In genomic region chr2:83528746-83529145, GRCh38 we compare ENCODE assay signal across 13 cellular contexts.
DNase-seq lines count a peak whose midpoint lies in the region; TF ChIP-seq lines count a peak whose summit lies in the region.
"Had no signal": no experiment of that assay in that cellular context is flagged by ENCODE, and none has a peak within 500 bp of the region (broad histone marks: within the 10 kb centered on the region; RNA-seq: fewer than 3 reads in every experiment).

No MANE protein-coding gene starts in this region.

- H3K27me3 ChIP-seq in neural cell (ENCODE audit: insufficient read depth, low read depth, low read length): no peaks in the 10 kb centered on the region
- H3K27me3 ChIP-seq in prostate gland (replicated peaks; ENCODE audit: insufficient read depth): no peaks in the 10 kb centered on the region
- H3K27me3 ChIP-seq: BLaER1 had no signal

- H3K36me3 ChIP-seq in neural cell (ENCODE audit: insufficient read depth, low read length) (no peaks in the 10 kb centered on the region), prostate gland (no peaks in the 10 kb centered on the region)
- H3K36me3 ChIP-seq: BLaER1, HAP-1 had no signal

- no peak overlapping the region for H3K4me3 Mint-ChIP-seq in brain
- H3K4me3 Mint-ChIP-seq: CD8-positive, alpha-beta T cell had no signal

- H3K9me2 ChIP-seq in neural cell (ENCODE audit: insufficient read depth, low read length): no peaks in the 10 kb centered on the region

- no peak overlapping the region for H3K9ac ChIP-seq in neural cell (ENCODE audit: low read length)
- H3K9ac ChIP-seq: BLaER1, GM23248 had no signal

- H4K20me1 ChIP-seq in neural cell (ENCODE audit: insufficient read depth): no peaks in the 10 kb centered on the region
- H4K20me1 ChIP-seq: BLaER1 had no signal

- DNase-seq in NCI-H2107 treated with DMSO at 0.1 percent for 48 hours (lab: John Stamatoyannopoulos, UW; ENCODE audit: unreplicated experiment): peak; percentile 6
- no peak for DNase-seq in NCI-H2107 (lab: John Stamatoyannopoulos, UW)
- no peak for DNase-seq in ureter (ENCODE audit: low spot score)
- DNase-seq in prostate gland (ENCODE audit: low spot score): no peak
- no peak for DNase-seq in head of caudate nucleus
- DNase-seq: 8988T; Calu3; CD8-positive, alpha-beta T cell; GM23248 had no signal

- TF ChIP-seq CTCF in brain (conservative IDR thresholded peaks at IDR 0.05) (no peak), neural cell (IDR thresholded peaks at IDR 0.05; ENCODE audit: poor library complexity, severe bottlenecking) (no peak), prostate gland (IDR thresholded peaks at IDR 0.05) (no peak)

- H3K4me1 ChIP-seq in prostate gland (replicated peaks): no peaks in the 10 kb centered on the region
- H3K4me1 ChIP-seq: BLaER1 had no signal

- TF ChIP-seq POLR2A in prostate gland (IDR thresholded peaks at IDR 0.05): no peak

- intact Hi-C loops in prostate gland (cut with DNase I) (no loop called here), head of caudate nucleus (cut with DNase I) (no loop called here)

- H3K27ac ChIP-seq in neural cell (ENCODE audit: low read length) (peak overlapping the region; percentile 8), prostate gland (no peak overlapping the region)
- H3K27ac ChIP-seq: BLaER1, GM23248 had no signal

- H3K4me3 ChIP-seq in neural cell (ENCODE audit: low read length): peak overlapping the region; percentile 36
- no peak overlapping the region for H3K4me3 ChIP-seq in prostate gland
- H3K4me3 ChIP-seq: BLaER1, GM23248, HAP-1 had no signal

- peak overlapping the region; percentile 13 for H3K4me2 ChIP-seq in neural cell (ENCODE audit: low read length)
- H3K4me2 ChIP-seq: BLaER1 had no signal

- no peaks in the 10 kb centered on the region for H3K27me3 Mint-ChIP-seq in brain

- WGBS in prostate gland: 86% methylated on average over 1 of the region's 1 CpG

- no peak for TF ChIP-seq RAD21 in neural cell (conservative IDR thresholded peaks at IDR 0.05)

- peak overlapping the region in 4 of 5 experiments; percentile 2 to 49 (median 10) for H3K27ac Mint-ChIP-seq in brain
- H3K27ac Mint-ChIP-seq: CD8-positive, alpha-beta T cell had no signal

- H3K9me3 Mint-ChIP-seq in brain: no peaks in the 10 kb centered on the region

- H2AFZ ChIP-seq in neural cell (ENCODE audit: low read depth, low read length): no peak overlapping the region
- H2AFZ ChIP-seq: GM23248 had no signal

- H3K79me2 ChIP-seq in neural cell (replicated peaks; ENCODE audit: insufficient read depth, low read length): no peaks in the 10 kb centered on the region

- H3F3A ChIP-seq in neural cell (ENCODE audit: insufficient read depth, low read length, poor library complexity, severe bottlenecking): no peaks in the 10 kb centered on the region

- H3K9me3 ChIP-seq in neural cell (ENCODE audit: low read length) (no peaks in the 10 kb centered on the region), prostate gland (no peaks in the 10 kb centered on the region)
- H3K9me3 ChIP-seq: BLaER1, HAP-1 had no signal

- TF ChIP-seq EP300 in neural cell (conservative IDR thresholded peaks at IDR 0.05; ENCODE audit: poor library complexity, severe bottlenecking): peak; percentile 98

- no peaks in the 10 kb centered on the region for H3K36me3 Mint-ChIP-seq in brain
- H3K36me3 Mint-ChIP-seq: CD8-positive, alpha-beta T cell had no signal

- H3K4me1 Mint-ChIP-seq in brain: peaks cover 34% of the 10 kb centered on the region

TF ChIP-seq in neural cell, 6 proteins besides CTCF, POLR2A, EP300 and RAD21:
- no peak for TF ChIP-seq MXI1 (conservative IDR thresholded peaks at IDR 0.05; ENCODE audit: poor library complexity, severe bottlenecking)
- peak; percentile 90 for TF ChIP-seq POLR2AphosphoS5 (IDR thresholded peaks at IDR 0.05)
- peak; percentile 20 for TF ChIP-seq SMC3 (conservative IDR thresholded peaks at IDR 0.05; ENCODE audit: poor library complexity)
- TF ChIP-seq TAF1 (IDR thresholded peaks at IDR 0.05; ENCODE audit: low read depth): no peak
- TF ChIP-seq EZH2 (IDR thresholded peaks at IDR 0.05; ENCODE audit: borderline replicate concordance, insufficient read depth, low read length, poor library complexity, severe bottlenecking): no peak
